In genomic region chr4:46404961-46405360, GRCh38 we compare ENCODE assay signal across 19 cellular contexts. TPM values are rescaled to one million over a fixed set of nuclear protein-coding genes. Genes with fewer than 3 reads are reported as not detected.
DNase-seq lines count a peak whose midpoint lies in the region; ATAC-seq and TF ChIP-seq lines count a peak whose summit lies in the region.
"Had no signal": no experiment of that assay in that cellular context is flagged by ENCODE, and none has a peak within 500 bp of the region (broad histone marks: within the 10 kb centered on the region; RNA-seq: fewer than 3 reads in every experiment).

No MANE protein-coding gene starts in this region.

- H3K36me3 ChIP-seq in WERI-Rb-1 (no peaks in the 10 kb centered on the region), thyroid gland (no peaks in the 10 kb centered on the region)
- H3K36me3 ChIP-seq: pancreas had no signal

- H3K4me1 ChIP-seq in thyroid gland: no peaks in the 10 kb centered on the region
- H3K4me1 ChIP-seq: pancreas had no signal

- H3K27me3 ChIP-seq in WERI-Rb-1 (ENCODE audit: insufficient read depth, low read depth, severe bottlenecking): no peaks in the 10 kb centered on the region
- no peaks in the 10 kb centered on the region for H3K27me3 ChIP-seq in thyroid gland
- H3K27me3 ChIP-seq: pancreas had no signal

- intact Hi-C loops in Right ventricle myocardium superior (cut with DNase I) (no loop called here), Right ventricle myocardium inferior (cut with DNase I) (no loop called here), thyroid gland (cut with DNase I) (no loop called here)

- no peak for TF ChIP-seq CTCF in WERI-Rb-1 (IDR thresholded peaks at IDR 0.05; ENCODE audit: low read depth, low read length)
- no peak for TF ChIP-seq CTCF in thyroid gland (IDR thresholded peaks at IDR 0.05)

- WGBS in thyroid gland, 2 donors: 25 to 27% methylated on average over 3 of the region's 5 CpGs

- DNase-seq in Right ventricle myocardium superior (peak; percentile 29), Right ventricle myocardium inferior (ENCODE audit: missing footprints) (no peak), WERI-Rb-1 (peak; percentile 59), iris pigment epithelial cell (ENCODE audit: low read depth) (peak; percentile 50), thyroid gland (peak; percentile 6 to 22), HK-2 (ENCODE audit: unreplicated experiment) (no peak)
- DNase-seq: activated CD4-positive, alpha-beta memory T cell treated with anti-CD3 and anti-CD28 coated beads, Interleukin-2, amount 10 ng/mL, durations not matched to agents 7 days and 5 days; CD4-positive, alpha-beta memory T cell; cerebellar nuclear complex; GF-D8; NCI-H1436; NCI-H446; pancreas; stimulated activated CD4-positive, alpha-beta T cell treated with anti-CD3 and anti-CD28 coated beads, Interleukin-12 subunit alpha, Interleukin-12 subunit beta, amount 100 ng/mL, for 4 hours; stimulated activated naive CD8-positive, alpha-beta T cell treated with anti-CD3 and anti-CD28 coated beads, Interleukin-15, Interleukin-2, amounts not matched to agents 100 U/mL and 50 U/mL, for 24 hours had no signal

- ATAC-seq in Right ventricle myocardium superior (ENCODE audit: poor library complexity) (no peak), Right ventricle myocardium inferior (no peak), HG02970 (IDR thresholded peaks at IDR 0.05; ENCODE audit: low FRiP score, unreplicated experiment) (no peak), GM21447 (IDR thresholded peaks at IDR 0.05; ENCODE audit: unreplicated experiment) (no peak)
- ATAC-seq: HCT116; pancreas; stimulated activated naive CD8-positive, alpha-beta T cell treated with anti-CD3 and anti-CD28 coated beads, Interleukin-15, Interleukin-2, amounts not matched to agents 100 U/mL and 50 U/mL, for 24 hours had no signal

- H3K9me3 ChIP-seq in WERI-Rb-1 (ENCODE audit: severe bottlenecking): peaks cover 2% of the 10 kb centered on the region
- H3K9me3 ChIP-seq in thyroid gland: no peaks in the 10 kb centered on the region
- H3K9me3 ChIP-seq: pancreas had no signal

- H3K27ac ChIP-seq in WERI-Rb-1: no peak overlapping the region
- H3K27ac ChIP-seq in thyroid gland: no peak overlapping the region
- H3K27ac ChIP-seq: pancreas had no signal

- no peak overlapping the region for H3K4me3 ChIP-seq in WERI-Rb-1 (ENCODE audit: low read depth, low read length)
- H3K4me3 ChIP-seq in thyroid gland (replicated peaks in 1 of 3): no peak overlapping the region
- H3K4me3 ChIP-seq: pancreas had no signal

- TF ChIP-seq POLR2A in thyroid gland (IDR thresholded peaks at IDR 0.05): no peak

RNA-seq across cellular contexts. Expression of gene GABRA2, which starts 15.0 kb away (rescaled TPM):
- total RNA-seq in Right ventricle myocardium superior (0.16 TPM), Right ventricle myocardium inferior (0.14 TPM), thyroid gland (under 1 TPM in 2 of 4 donors, not detected in 2; 0.13 to 0.46 TPM)
- total RNA-seq: activated CD4-positive, alpha-beta memory T cell treated with anti-CD3 and anti-CD28 coated beads, Interleukin-2, amount 10 ng/mL, durations not matched to agents 7 days and 5 days; CD4-positive, alpha-beta memory T cell; OCI-LY7 had no signal

Comparison
In these comparisons a context has a peak if more than half of its experiments do, and no peak if none do; other contexts are left out.
1. DNase-seq: peak in Right ventricle myocardium superior (single experiment), WERI-Rb-1 (single experiment), iris pigment epithelial cell (single experiment) and thyroid gland (2 of 2); none in Right ventricle myocardium inferior (single experiment) and HK-2 (single experiment).